ENCODE assay signal across 15 cellular contexts in genomic region chr7:5472432-5473315, GRCh38. TPM values are rescaled to one million over a fixed set of nuclear protein-coding genes. Genes with fewer than 3 reads are reported as not detected.
DNase-seq lines count a peak whose midpoint lies in the region; ATAC-seq, FAIRE-seq and TF ChIP-seq lines count a peak whose summit lies in the region.
"Had no signal": no experiment of that assay in that cellular context is flagged by ENCODE, and none has a peak within 500 bp of the region (broad histone marks: within the 10 kb centered on the region; RNA-seq: fewer than 3 reads in every experiment).

No MANE protein-coding gene starts in this region.

- H2AFZ ChIP-seq in SK-N-SH (ENCODE audit: low read depth) (no peak overlapping the region), Karpas-422 (ENCODE audit: low read length) (no peak overlapping the region)
- H2AFZ ChIP-seq: hepatocyte had no signal

- H3K27ac Mint-ChIP-seq in glutamatergic neuron (ENCODE audit: unreplicated experiment) (peak overlapping the region; percentile 50), chondrocyte (ENCODE audit: unreplicated experiment) (no peak overlapping the region)

- H3K4me2 ChIP-seq in SK-N-SH (no peak overlapping the region), Karpas-422 (ENCODE audit: low read depth, low read length, poor library complexity, severe bottlenecking) (no peak overlapping the region)
- H3K4me2 ChIP-seq: hepatocyte had no signal

- no peaks in the 10 kb centered on the region for H4K20me1 ChIP-seq in SK-N-SH (ENCODE audit: insufficient read depth)
- no peaks in the 10 kb centered on the region for H4K20me1 ChIP-seq in Karpas-422 (ENCODE audit: insufficient read depth, low read depth, low read length)

- peaks cover 17% of the 10 kb centered on the region for H3K27me3 Mint-ChIP-seq in glutamatergic neuron (ENCODE audit: unreplicated experiment)
- no peaks in the 10 kb centered on the region for H3K27me3 Mint-ChIP-seq in chondrocyte (ENCODE audit: low read depth)

- H3K9me2 ChIP-seq in SK-N-SH (no peaks in the 10 kb centered on the region), Karpas-422 (replicated peaks; ENCODE audit: insufficient read depth, low read length) (no peaks in the 10 kb centered on the region)

- peaks cover 11% of the 10 kb centered on the region for H3K36me3 Mint-ChIP-seq in glutamatergic neuron (ENCODE audit: unreplicated experiment)
- peaks cover 11% of the 10 kb centered on the region for H3K36me3 Mint-ChIP-seq in chondrocyte (ENCODE audit: low read depth)

- H3K79me2 ChIP-seq in SK-N-SH (ENCODE audit: insufficient read depth) (no peaks in the 10 kb centered on the region), Karpas-422 (ENCODE audit: low read length) (no peaks in the 10 kb centered on the region)
- H3K79me2 ChIP-seq: hepatocyte had no signal

- H3K36me3 ChIP-seq in SK-N-SH (replicated peaks in 1 of 2; ENCODE audit: control insufficient read depth in 1 of 2, insufficient read depth in 2 of 2, low read length in 1 of 2): no peaks in the 10 kb centered on the region
- no peaks in the 10 kb centered on the region for H3K36me3 ChIP-seq in Karpas-422 (ENCODE audit: insufficient read depth, low read length)
- no peaks in the 10 kb centered on the region for H3K36me3 ChIP-seq in kidney (ENCODE audit: control insufficient read depth in 1 of 2, insufficient read depth in 2 of 2, low read length in 2 of 2)

- peaks cover 13% of the 10 kb centered on the region for H3K9me3 Mint-ChIP-seq in glutamatergic neuron (ENCODE audit: unreplicated experiment)
- H3K9me3 Mint-ChIP-seq in chondrocyte (ENCODE audit: low read depth): no peaks in the 10 kb centered on the region

- no peak for TF ChIP-seq EP300 in SK-N-SH (IDR thresholded peaks at IDR 0.05; ENCODE audit: borderline replicate concordance in 1 of 2, low read depth in 1 of 2, low read length in 1 of 2)

- H3K4me3 Mint-ChIP-seq in glutamatergic neuron (ENCODE audit: unreplicated experiment) (no peak overlapping the region), chondrocyte (ENCODE audit: unreplicated experiment) (no peak overlapping the region)
- H3K4me3 Mint-ChIP-seq: CD14-positive monocyte had no signal

- no peak for ATAC-seq in SK-N-SH treated with all-trans-retinoic acid at 6 μM for 48 hours

- no peak for TF ChIP-seq CTCF in SK-N-SH (IDR thresholded peaks at IDR 0.05)
- TF ChIP-seq CTCF in RWPE1 (conservative IDR thresholded peaks at IDR 0.05; ENCODE audit: low read depth): no peak
- TF ChIP-seq CTCF in glutamatergic neuron (IDR thresholded peaks at IDR 0.05; ENCODE audit: partially characterized antibody, unreplicated experiment): no peak
- TF ChIP-seq CTCF in chondrocyte (IDR thresholded peaks at IDR 0.05): no peak
- no peak for TF ChIP-seq CTCF in kidney (IDR thresholded peaks at IDR 0.05; ENCODE audit: borderline replicate concordance, extremely low read depth, insufficient read depth)

- H3K27ac ChIP-seq in SK-N-SH (ENCODE audit: low read depth in 2 of 2, low read length in 1 of 2): no peak overlapping the region
- H3K27ac ChIP-seq in Karpas-422 (ENCODE audit: low read length): no peak overlapping the region
- peak overlapping the region; percentile 21 for H3K27ac ChIP-seq in RWPE1
- no peak overlapping the region for H3K27ac ChIP-seq in kidney (ENCODE audit: low read depth in 2 of 2, low read length in 2 of 2)
- H3K27ac ChIP-seq: coronary artery, hepatocyte had no signal

- H3K4me1 Mint-ChIP-seq in glutamatergic neuron (ENCODE audit: low read depth, unreplicated experiment): peaks cover 6% of the 10 kb centered on the region
- no peaks in the 10 kb centered on the region for H3K4me1 Mint-ChIP-seq in chondrocyte (ENCODE audit: low read depth)

- CTCF ChIA-PET in SK-N-SH (lab: Yijun Ruan, JAX) (interaction anchor here (1.0 kb wide), 1 partner anchor 106 kb away, joined by 3 read pairs; no protein-coding TSS in a partner anchor), RWPE1 (lab: Yijun Ruan, JAX) (interaction anchor here (0.6 to 0.7 kb wide), 3 partner anchors 22 to 1015 kb away, joined by 3 to 6 read pairs (median 4); no protein-coding TSS in a partner anchor)

- no peak for TF ChIP-seq RAD21 in SK-N-SH (IDR thresholded peaks at IDR 0.05; ENCODE audit: low read length)

- intact Hi-C loops in kidney (cut with DNase I): no loop called here

- no peak for FAIRE-seq in kidney (lab: Jason Lieb, UNC)
- FAIRE-seq: H54 had no signal

- no peaks in the 10 kb centered on the region for H3F3A ChIP-seq in SK-N-SH (replicated peaks; ENCODE audit: insufficient read depth)

- H3K27me3 ChIP-seq in SK-N-SH (ENCODE audit: insufficient read depth) (no peaks in the 10 kb centered on the region), Karpas-422 (ENCODE audit: low read length) (no peaks in the 10 kb centered on the region)
- H3K27me3 ChIP-seq: hepatocyte had no signal

- H3K4me1 ChIP-seq in SK-N-SH (ENCODE audit: control insufficient read depth in 1 of 2, insufficient read depth in 2 of 2, low read depth in 1 of 2, low read length in 1 of 2) (peaks cover 0 to under 1% of the 10 kb centered on the region in 2 experiments; a peak in 1 of 4 replicates), Karpas-422 (ENCODE audit: low read length) (peaks cover 5% of the 10 kb centered on the region), kidney (ENCODE audit: control insufficient read depth in 1 of 2, insufficient read depth in 1 of 2, low read depth in 1 of 2, low read length in 2 of 2) (no peaks in the 10 kb centered on the region)

- DNase-seq in SK-N-SH: no peak
- peak; percentile 75 for DNase-seq in Karpas-422
- DNase-seq in RWPE1 (ENCODE audit: low spot score): no peak
- DNase-seq in glutamatergic neuron: no peak
- no peak for DNase-seq in chondrocyte (ENCODE audit: low spot score)
- DNase-seq in kidney: no peak
- DNase-seq in stimulated activated CD4-positive, alpha-beta T cell treated with anti-CD3 and anti-CD28 coated beads, Interleukin-12 subunit alpha, Interleukin-12 subunit beta, amount 100 ng/mL, for 4 hours: no peak
- DNase-seq: activated CD4-positive, CD25-positive, alpha-beta regulatory T cell treated with anti-CD3 and anti-CD28 coated beads, Interleukin-2, amount 50 U/mL, for 72 hours; activated T-cell treated with anti-CD3 and anti-CD28 coated beads, Interleukin-2, amount 50 U/mL, for 1 hour; substantia nigra had no signal

- H3K4me3 ChIP-seq in SK-N-SH (ENCODE audit: low read depth in 2 of 2, low read length in 1 of 2) (no peak overlapping the region), Karpas-422 (ENCODE audit: low read length) (no peak overlapping the region), kidney (ENCODE audit: low read length in 2 of 2) (no peak overlapping the region)
- H3K4me3 ChIP-seq: coronary artery, hepatocyte had no signal

- no peaks in the 10 kb centered on the region for H3K9me3 ChIP-seq in SK-N-SH
- H3K9me3 ChIP-seq in Karpas-422 (ENCODE audit: low read length): no peaks in the 10 kb centered on the region
- peaks cover 0 to 5% of the 10 kb centered on the region in 2 donors for H3K9me3 ChIP-seq in kidney (ENCODE audit: control insufficient read depth in 1 of 2, low read length in 2 of 2)

- POLR2A ChIA-PET in SK-N-SH (lab: Yijun Ruan, JAX): no interaction called here
- POLR2A ChIA-PET in RWPE1 (lab: Yijun Ruan, JAX; ENCODE audit: low non-redundant PET): no interaction called here

- WGBS in SK-N-SH (ENCODE audit: low lambda C conversion rate): 95% methylated on average over 18 of the region's 20 CpGs

- H3K9ac ChIP-seq in SK-N-SH (no peak overlapping the region), Karpas-422 (ENCODE audit: low read length) (no peak overlapping the region), kidney (ENCODE audit: low read length in 2 of 2) (no peak overlapping the region)

TF ChIP-seq in SK-N-SH treated with all-trans-retinoic acid at 6 μM for 48 hours, 23 proteins besides CTCF, POLR2A, EP300 and RAD21 (continues in another document):
- TF ChIP-seq GLIS3 (CRISPR knock-in tag; IDR thresholded peaks at IDR 0.05) (no peak), ARNTL (CRISPR knock-in tag; IDR thresholded peaks at IDR 0.05; ENCODE audit: borderline replicate concordance, low read depth) (no peak)

TF ChIP-seq in SK-N-SH, 30 proteins besides CTCF, POLR2A, EP300 and RAD21 (continues in another document):
- TF ChIP-seq GATA2 (CRISPR knock-in tag; IDR thresholded peaks at IDR 0.05) (no peak), JUND (IDR thresholded peaks at IDR 0.05) (no peak), TAF1 (IDR thresholded peaks at IDR 0.05; ENCODE audit: borderline replicate concordance, low read depth, low read length) (no peak), POLR2AphosphoS5 (IDR thresholded peaks at IDR 0.05; ENCODE audit: low read depth, low read length) (no peak), EZH2phosphoT487 (IDR thresholded peaks at IDR 0.05; ENCODE audit: borderline replicate concordance, low read depth) (no peak), MEF2A (IDR thresholded peaks at IDR 0.05; ENCODE audit: borderline replicate concordance, low read depth) (no peak), NFIC (IDR thresholded peaks at IDR 0.05; ENCODE audit: borderline replicate concordance) (no peak), FOXM1 (IDR thresholded peaks at IDR 0.05; ENCODE audit: low read depth) (no peak), NRF1 (IDR thresholded peaks at IDR 0.05; ENCODE audit: low read depth, low read length) (no peak)

RNA-seq across cellular contexts. Expression of gene FBXL18, which starts 40.9 kb away (rescaled TPM):
- polyA plus RNA-seq in SK-N-SH (2012; rRNA removed) (5.7 and 6.0 TPM in 2 replicates), kidney (ENCODE audit: insufficient read depth, low read depth, low replicate concordance) (1.4 TPM)
- polyA plus RNA-seq in SK-N-SH (2012; cell fraction: cytosol; rRNA removed): 2.1 and 3.7 TPM in 2 replicates
- polyA plus RNA-seq in SK-N-SH (2012; cell fraction: nucleus; rRNA removed): 10.9 and 11.2 TPM in 2 replicates
- 3.9 and 8.6 TPM in 2 replicates for total RNA-seq in Karpas-422 (2014; rRNA removed; shearing (Covaris generic); ENCODE audit: low replicate concordance)
- total RNA-seq in glutamatergic neuron (ENCODE audit: unreplicated experiment) (13.7 TPM), chondrocyte (18.0 to 18.8 TPM (median 18.6 TPM) in 3 replicates), kidney (11.6 TPM)

RNA-seq across cellular contexts. Expression of gene TNRC18, which starts 49.0 kb away (rescaled TPM):
- 19.9 and 34.4 TPM in 2 replicates for polyA plus RNA-seq in SK-N-SH (2012; rRNA removed)
- 20.4 and 25.5 TPM in 2 replicates for polyA plus RNA-seq in SK-N-SH (2012; cell fraction: cytosol; rRNA removed)
- polyA plus RNA-seq in SK-N-SH (2012; cell fraction: nucleus; rRNA removed): 78.0 and 126 TPM in 2 replicates
- 10.2 and 21.4 TPM in 2 replicates for total RNA-seq in Karpas-422 (2014; rRNA removed; shearing (Covaris generic); ENCODE audit: low replicate concordance)
- 54.6 TPM for total RNA-seq in glutamatergic neuron (ENCODE audit: unreplicated experiment)
- 95.4 to 137 TPM (median 101 TPM) in 3 replicates for total RNA-seq in chondrocyte
- 125 TPM for total RNA-seq in kidney
- 12.5 TPM for polyA plus RNA-seq in kidney (ENCODE audit: insufficient read depth, low read depth, low replicate concordance)

RNA-seq across cellular contexts. Expression of gene ACTB, which starts 57.7 kb away (rescaled TPM):
- polyA plus RNA-seq in SK-N-SH (2012; rRNA removed) (2,583 and 4,707 TPM in 2 replicates), kidney (ENCODE audit: insufficient read depth, low read depth, low replicate concordance) (2,804 TPM)
- polyA plus RNA-seq in SK-N-SH (2012; cell fraction: cytosol; rRNA removed): 3,036 and 4,390 TPM in 2 replicates
- polyA plus RNA-seq in SK-N-SH (2012; cell fraction: nucleus; rRNA removed): 4,302 and 8,336 TPM in 2 replicates
- total RNA-seq in Karpas-422 (2014; rRNA removed; shearing (Covaris generic); ENCODE audit: low replicate concordance): 1,989 and 2,237 TPM in 2 replicates
- total RNA-seq in glutamatergic neuron (ENCODE audit: unreplicated experiment) (6,176 TPM), chondrocyte (3,228 to 5,289 TPM (median 5,211 TPM) in 3 replicates), kidney (3,873 TPM)
